Comparison of ENCODE assay signal across 10 cellular contexts in genomic region chrY:18788757-18789406, GRCh38. TPM values are rescaled to one million over a fixed set of nuclear protein-coding genes. Genes with fewer than 3 reads are reported as not detected.
"Had no signal": no experiment of that assay in that cellular context is flagged by ENCODE, and none has a peak within 500 bp of the region (broad histone marks: within the 10 kb centered on the region; RNA-seq: fewer than 3 reads in every experiment).

No MANE protein-coding gene starts in this region.

RNA-seq across cellular contexts. Expression of gene HSFY2, which starts 15.3 kb away (rescaled TPM):
- total RNA-seq: suprapubic skin, temporal lobe, thoracic aorta, thyroid gland, transverse colon, upper lobe of right lung, ureter, urinary bladder, uterus, vagina had no signal
